ENCODE assay signal across 2 cellular contexts in the genomic region with DNA sequence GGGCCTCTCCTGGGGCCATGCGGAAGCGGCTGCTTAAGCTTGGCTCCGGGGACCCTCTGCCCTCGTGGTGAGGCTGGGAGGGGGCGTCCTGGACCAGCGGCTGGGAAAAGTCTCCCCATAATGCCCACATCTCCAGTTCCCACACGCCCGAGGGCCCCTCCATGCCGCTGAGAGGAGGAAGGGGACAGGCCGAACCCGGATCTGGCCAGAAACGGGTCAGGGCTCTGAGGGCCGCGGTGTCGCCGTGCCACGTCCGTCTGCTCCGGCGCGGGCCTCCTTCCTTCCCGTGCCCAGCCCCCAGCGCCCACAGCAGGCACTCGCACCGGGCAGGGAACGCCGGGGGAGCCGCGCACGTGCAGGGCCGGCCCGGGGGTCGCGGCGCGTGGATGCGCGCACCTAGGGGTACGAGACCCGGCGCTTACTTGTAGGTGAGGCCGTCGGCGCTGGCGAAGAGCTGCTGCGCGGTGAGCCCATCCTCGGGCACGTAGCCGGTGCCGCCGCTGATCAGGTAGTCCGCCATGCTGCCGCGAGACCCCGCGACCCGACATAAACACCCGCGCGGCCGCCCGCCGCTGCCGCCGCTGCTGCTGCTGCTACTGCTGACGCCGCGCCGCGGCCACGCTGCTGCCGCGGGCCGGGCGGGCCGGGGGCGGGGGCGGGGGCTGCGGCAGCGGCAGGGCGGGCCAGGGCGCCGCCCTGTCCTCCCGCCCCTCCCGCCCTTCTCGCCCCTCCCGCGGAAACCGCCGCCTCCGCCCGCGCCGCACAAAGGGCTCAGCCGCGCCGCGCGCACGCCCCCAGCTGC.
TF ChIP-seq lines count a peak whose summit lies in the region.

No MANE protein-coding gene starts in this region.

TF ChIP-seq in GM12891, 5 proteins besides CTCF, POLR2A, EP300 and RAD21:
- TF ChIP-seq TAF1 (IDR thresholded peaks at IDR 0.05; ENCODE audit: low read depth, low read length) = no peak
- TF ChIP-seq SPI1 (IDR thresholded peaks at IDR 0.05; ENCODE audit: low read depth, low read length) = no peak
- no peak for TF ChIP-seq PAX5 (IDR thresholded peaks at IDR 0.05; ENCODE audit: insufficient read depth, low read length, severe bottlenecking)
- TF ChIP-seq POLR2AphosphoS5 (IDR thresholded peaks at IDR 0.05; ENCODE audit: low read depth, low read length) = no peak
- no peak for TF ChIP-seq POU2F2 (IDR thresholded peaks at IDR 0.05; ENCODE audit: low read depth, low read length)

TF ChIP-seq in endothelial cell of umbilical vein, 7 proteins besides CTCF, POLR2A, EP300 and RAD21:
- TF ChIP-seq POLR2AphosphoS5 (IDR thresholded peaks at IDR 0.05; ENCODE audit: insufficient read depth, low read depth, low read length) (peak; percentile 53), EZH2 (IDR thresholded peaks at IDR 0.05; ENCODE audit: borderline replicate concordance, low read depth, low read length, severe bottlenecking) (no peak), MYC (IDR thresholded peaks at IDR 0.05; ENCODE audit: low read depth, low read length) (no peak), FOS (IDR thresholded peaks at IDR 0.05; ENCODE audit: borderline replicate concordance, insufficient read depth, low read length) (no peak), GATA2 (IDR thresholded peaks at IDR 0.05; ENCODE audit: insufficient read depth, insufficient read length, low read depth, low read length) (no peak)
